Comparison of ENCODE assay signal across 13 cellular contexts in genomic region chr7:145169908-145170307, GRCh38.
DNase-seq lines count a peak whose midpoint lies in the region; ATAC-seq and TF ChIP-seq lines count a peak whose summit lies in the region.
"Had no signal": no experiment of that assay in that cellular context is flagged by ENCODE, and none has a peak within 500 bp of the region (broad histone marks: within the 10 kb centered on the region; RNA-seq: fewer than 3 reads in every experiment).

No MANE protein-coding gene starts in this region.

- H3K36me3 Mint-ChIP-seq in osteocyte (ENCODE audit: unreplicated experiment): no peaks in the 10 kb centered on the region
- H3K36me3 Mint-ChIP-seq: activated naive CD8-positive, alpha-beta T cell treated with anti-CD3 and anti-CD28 coated beads, Interleukin-2, amount 10 ng/mL, durations not matched to agents 7 days and 5 days; natural killer cell had no signal

- CTCF ChIA-PET in RWPE1 (lab: Yijun Ruan, JAX) (no interaction called here), GM10248 (lab: Yijun Ruan, JAX) (interaction anchor here (0.6 to 1.2 kb wide), 2 partner anchors 177 to 920 kb away, joined by 3 read pairs; no protein-coding TSS in a partner anchor)

- H3K4me1 Mint-ChIP-seq in osteocyte (ENCODE audit: unreplicated experiment): no peaks in the 10 kb centered on the region
- H3K4me1 Mint-ChIP-seq: activated naive CD8-positive, alpha-beta T cell treated with anti-CD3 and anti-CD28 coated beads, Interleukin-2, amount 10 ng/mL, durations not matched to agents 7 days and 5 days; natural killer cell had no signal

- H3K27ac ChIP-seq in RWPE1: no peak overlapping the region
- H3K27ac ChIP-seq: coronary artery had no signal

- peaks cover 3% of the 10 kb centered on the region for H3K27me3 Mint-ChIP-seq in osteocyte (ENCODE audit: unreplicated experiment)
- H3K27me3 Mint-ChIP-seq: activated naive CD8-positive, alpha-beta T cell treated with anti-CD3 and anti-CD28 coated beads, Interleukin-2, amount 10 ng/mL, durations not matched to agents 7 days and 5 days had no signal

- H3K9me3 Mint-ChIP-seq in osteocyte (ENCODE audit: unreplicated experiment): peaks cover 18% of the 10 kb centered on the region
- H3K9me3 Mint-ChIP-seq: activated naive CD8-positive, alpha-beta T cell treated with anti-CD3 and anti-CD28 coated beads, Interleukin-2, amount 10 ng/mL, durations not matched to agents 7 days and 5 days had no signal

- no peak for ATAC-seq in GM18861 (IDR thresholded peaks at IDR 0.05; ENCODE audit: unreplicated experiment)
- ATAC-seq: natural killer cell had no signal

- DNase-seq in NCI-H2196 (lab: John Stamatoyannopoulos, UW; ENCODE audit: unreplicated experiment) (peak; percentile 4), NCI-H2196 treated with DMSO at 0.1 percent for 48 hours (lab: John Stamatoyannopoulos, UW; ENCODE audit: unreplicated experiment) (no peak), NCI-H1092 treated with DMSO at 0.1 percent for 48 hours (lab: John Stamatoyannopoulos, UW) (peak; percentile 73), RWPE1 (ENCODE audit: low spot score) (no peak), osteocyte (ENCODE audit: extremely low spot score, unreplicated experiment) (no peak), GM10248 (ENCODE audit: extremely low spot score) (no peak)
- DNase-seq in stimulated activated naive CD4-positive, alpha-beta T cell treated with Interleukin-2 at 50 U/mL for 16 hours (lab: John Stamatoyannopoulos, UW): no peak
- DNase-seq: activated naive CD8-positive, alpha-beta T cell treated with anti-CD3 and anti-CD28 coated beads, Interleukin-2, amount 10 ng/mL, durations not matched to agents 7 days and 5 days; EL; kidney; natural killer cell had no signal

- no peak overlapping the region for H3K4me3 Mint-ChIP-seq in osteocyte (ENCODE audit: unreplicated experiment)
- H3K4me3 Mint-ChIP-seq: activated naive CD8-positive, alpha-beta T cell treated with anti-CD3 and anti-CD28 coated beads, Interleukin-2, amount 10 ng/mL, durations not matched to agents 7 days and 5 days; natural killer cell had no signal

- peak; percentile 13; the same call in 1 of the 2 replicates for TF ChIP-seq CTCF in RWPE1 (conservative IDR thresholded peaks at IDR 0.05; ENCODE audit: low read depth)
- TF ChIP-seq CTCF in osteocyte (IDR thresholded peaks at IDR 0.05): peak; percentile 60
- TF ChIP-seq CTCF in GM10248 (IDR thresholded peaks at IDR 0.05; ENCODE audit: control extremely low read depth, extremely low read depth, low read depth, missing control alignments): no peak

- no peak overlapping the region for H3K27ac Mint-ChIP-seq in osteocyte (ENCODE audit: unreplicated experiment)
- H3K27ac Mint-ChIP-seq: activated naive CD8-positive, alpha-beta T cell treated with anti-CD3 and anti-CD28 coated beads, Interleukin-2, amount 10 ng/mL, durations not matched to agents 7 days and 5 days; natural killer cell had no signal

- POLR2A ChIA-PET in RWPE1 (lab: Yijun Ruan, JAX; ENCODE audit: low non-redundant PET) (no interaction called here), GM10248 (lab: Yijun Ruan, JAX) (no interaction called here)

Comparison
In these comparisons a context has a peak if more than half of its experiments do, and no peak if none do; other contexts are left out.
1. DNase-seq: peak in NCI-H2196 (single experiment) and NCI-H1092 treated with DMSO at 0.1 percent for 48 hours (single experiment); none in NCI-H2196 treated with DMSO at 0.1 percent for 48 hours (single experiment), RWPE1 (single experiment), osteocyte (single experiment), stimulated activated naive CD4-positive, alpha-beta T cell treated with Interleukin-2 at 50 U/mL for 16 hours (single experiment) and GM10248 (single experiment).